Comparison of ENCODE assay signal across 10 cellular contexts in the genomic region with DNA sequence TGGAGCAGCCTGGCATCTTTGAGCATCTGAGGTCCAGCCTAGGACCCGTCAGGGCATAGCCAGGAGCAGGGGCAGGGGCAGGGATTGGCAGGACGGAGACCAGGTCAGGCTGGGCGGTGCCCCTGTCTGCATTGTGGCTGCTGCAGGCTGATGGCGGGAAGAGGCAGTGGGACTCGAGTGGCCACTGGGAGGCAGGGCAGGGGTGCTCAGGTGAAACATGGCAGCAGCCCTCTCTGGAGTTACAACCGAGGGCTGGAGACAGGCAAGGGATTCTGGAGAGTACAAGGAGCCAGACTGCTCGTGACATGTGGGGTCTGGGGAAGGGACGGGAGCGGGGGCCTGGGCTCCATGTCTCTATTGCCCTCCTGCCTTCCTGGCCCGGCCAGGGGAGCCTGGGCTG.
DNase-seq lines count a peak whose midpoint lies in the region; ATAC-seq, FAIRE-seq and TF ChIP-seq lines count a peak whose summit lies in the region.
"Had no signal": no experiment of that assay in that cellular context is flagged by ENCODE, and none has a peak within 500 bp of the region (broad histone marks: within the 10 kb centered on the region; RNA-seq: fewer than 3 reads in every experiment).

No MANE protein-coding gene starts in this region.

- H2BK12ac ChIP-seq in H1 (ENCODE audit: low read depth, low read length): no peak overlapping the region

- H3K36me3 ChIP-seq in H1 (ENCODE audit: control insufficient read depth in 2 of 4, insufficient read depth in 4 of 4, low read length in 3 of 4) (no peaks in the 10 kb centered on the region), psoas muscle (ENCODE audit: insufficient read depth in 1 of 2, low read depth in 1 of 2) (no peaks in the 10 kb centered on the region)
- H3K36me3 ChIP-seq in effector memory CD4-positive, alpha-beta T cell (ENCODE audit: control insufficient read depth, insufficient read depth, low read length): no peaks in the 10 kb centered on the region

- H3K4me3 Mint-ChIP-seq in activated CD4-positive, alpha-beta T cell treated with anti-CD3 and anti-CD28 coated beads, Interleukin-2, amount 10 ng/mL, durations not matched to agents 24 days and 14 days: no peak overlapping the region

- no peaks in the 10 kb centered on the region for H3K79me2 ChIP-seq in H1 (ENCODE audit: control insufficient read depth in 1 of 2, insufficient read depth in 2 of 2, low read length in 2 of 2)

- TF ChIP-seq POLR2A in H1 (IDR thresholded peaks at IDR 0.05; ENCODE audit: control extremely low read depth in 1 of 2, low read depth in 2 of 2, low read length in 2 of 2): no peak

- H3K4ac ChIP-seq in H1 (replicated peaks; ENCODE audit: insufficient read length, low read depth, low read length): no peak overlapping the region

- WGBS in H1 (ENCODE audit: extremely low coverage in 1 of 2, insufficient coverage in 1 of 2, insufficient read length in 1 of 2, insufficient replicate concordance in 2 of 2, low coverage in 1 of 2, low lambda C conversion rate in 2 of 2, missing lambda C conversion rate in 1 of 2), 2 experiments: 65% methylated on average over 10 of the region's 10 CpGs; no CpG with 5 or more reads in 1 of the 2 experiments
- 59 to 60% (median 60%) methylated on average over 8 to 10 of the region's 10 CpGs for WGBS in psoas muscle, 3 donors

- no peak overlapping the region for H4K91ac ChIP-seq in H1 (replicated peaks; ENCODE audit: insufficient read length, low read length)

- no peaks in the 10 kb centered on the region for H3K27me3 ChIP-seq in H1 (replicated peaks in 1 of 4; ENCODE audit: control insufficient read depth in 3 of 4, extremely low read depth in 1 of 4, insufficient read depth in 3 of 4, low read length in 3 of 4)
- H3K27me3 ChIP-seq in psoas muscle (ENCODE audit: insufficient read depth in 3 of 3, low read length in 2 of 3): peaks cover 0 to 52% (median 24%) of the 10 kb centered on the region in 3 donors
- no peaks in the 10 kb centered on the region for H3K27me3 ChIP-seq in effector memory CD4-positive, alpha-beta T cell (replicated peaks; ENCODE audit: control insufficient read depth, insufficient read depth, low read length, poor library complexity, severe bottlenecking)

- peaks cover 7% of the 10 kb centered on the region for H3K9me3 Mint-ChIP-seq in activated CD4-positive, alpha-beta T cell treated with anti-CD3 and anti-CD28 coated beads, Interleukin-2, amount 10 ng/mL, durations not matched to agents 24 days and 14 days

- intact Hi-C loops in activated CD4-positive, alpha-beta T cell treated with anti-CD3 and anti-CD28 coated beads, Interleukin-2, amount 10 ng/mL, durations not matched to agents 24 days and 14 days (cut with micrococcal nuclease): loop anchor here (10.0 kb wide), 1 partner anchor 167 kb away; no protein-coding TSS in a partner anchor
- intact Hi-C loops in psoas muscle (cut with DNase I): no loop called here

- H3K4me1 Mint-ChIP-seq in activated CD4-positive, alpha-beta T cell treated with anti-CD3 and anti-CD28 coated beads, Interleukin-2, amount 10 ng/mL, durations not matched to agents 24 days and 14 days: peaks cover 28% of the 10 kb centered on the region

- FAIRE-seq in H1 (lab: Jason Lieb, UNC): no peak
- FAIRE-seq: astrocyte had no signal

- no peak overlapping the region for H4K8ac ChIP-seq in H1 (ENCODE audit: extremely low read depth, insufficient read depth, low read length)

- H3K4me3 ChIP-seq in H1 (ENCODE audit: extremely low read depth in 1 of 4, insufficient read depth in 2 of 4, low read depth in 3 of 4, low read length in 4 of 4): no peak overlapping the region
- no peak overlapping the region for H3K4me3 ChIP-seq in psoas muscle
- no peak overlapping the region for H3K4me3 ChIP-seq in effector memory CD4-positive, alpha-beta T cell (ENCODE audit: insufficient read depth, low read depth, low read length, poor library complexity, severe bottlenecking)

- H3K9ac ChIP-seq in H1 (replicated peaks in 1 of 4; ENCODE audit: extremely low read depth in 1 of 4, low read depth in 3 of 4, low read length in 3 of 4): no peak overlapping the region

- ATAC-seq in psoas muscle: peak in 3 of 4 donors; percentile 47 to 54 (median 50)

- no peak overlapping the region for H2AFZ ChIP-seq in H1 (ENCODE audit: low read length)

- POLR2A ChIA-PET in H1 (lab: Charles Lee; ENCODE audit: partially characterized antibody): no interaction called here

- CTCF ChIA-PET in H1 (lab: Charles Lee; ENCODE audit: partially characterized antibody): interaction anchor here (0.6 to 3.7 kb wide), 16 partner anchors 9 to 1025 kb away, joined by 3 to 20 read pairs (median 4); no protein-coding TSS in a partner anchor

- H3K79me1 ChIP-seq in H1 (ENCODE audit: low read depth, low read length): no peaks in the 10 kb centered on the region

- no peak overlapping the region for H3K27ac ChIP-seq in H1 (ENCODE audit: low read depth, low read length)
- H3K27ac ChIP-seq in psoas muscle: no peak overlapping the region
- H3K27ac ChIP-seq in effector memory CD4-positive, alpha-beta T cell (ENCODE audit: insufficient read depth, low read length, poor library complexity, severe bottlenecking): no peak overlapping the region

- H3K4me1 ChIP-seq in H1 (replicated peaks in 1 of 4; ENCODE audit: control insufficient read depth in 3 of 4, insufficient read depth in 4 of 4, low read length in 3 of 4): peaks cover 0 to 3% (median 0%) of the 10 kb centered on the region in 4 experiments; a peak in 2 of 7 replicates
- H3K4me1 ChIP-seq in psoas muscle: no peaks in the 10 kb centered on the region
- H3K4me1 ChIP-seq in effector memory CD4-positive, alpha-beta T cell (ENCODE audit: control insufficient read depth, insufficient read depth, low read length, poor library complexity, severe bottlenecking): peaks cover 22% of the 10 kb centered on the region

- H3K9me3 ChIP-seq in H1 (ENCODE audit: insufficient read depth in 2 of 2, low read depth in 1 of 2, low read length in 1 of 2): peaks cover 0 to 6% of the 10 kb centered on the region in 2 experiments; a peak in 2 of 4 replicates
- H3K9me3 ChIP-seq in psoas muscle: peaks cover 4% of the 10 kb centered on the region
- H3K9me3 ChIP-seq in effector memory CD4-positive, alpha-beta T cell (ENCODE audit: control insufficient read depth, low read length): peaks cover 7% of the 10 kb centered on the region

- no peak overlapping the region for H3K4me2 ChIP-seq in H1 (ENCODE audit: insufficient read depth in 1 of 2, low read depth in 2 of 2, low read length in 2 of 2)

- H3K27ac Mint-ChIP-seq in activated CD4-positive, alpha-beta T cell treated with anti-CD3 and anti-CD28 coated beads, Interleukin-2, amount 10 ng/mL, durations not matched to agents 24 days and 14 days: peak overlapping the region; percentile 45

- no peak overlapping the region for H3K23ac ChIP-seq in H1 (ENCODE audit: insufficient read length)

- H3K36me3 Mint-ChIP-seq in activated CD4-positive, alpha-beta T cell treated with anti-CD3 and anti-CD28 coated beads, Interleukin-2, amount 10 ng/mL, durations not matched to agents 24 days and 14 days (ENCODE audit: low read depth): peaks cover 4% of the 10 kb centered on the region

- peaks cover 2% of the 10 kb centered on the region for H3K27me3 Mint-ChIP-seq in activated CD4-positive, alpha-beta T cell treated with anti-CD3 and anti-CD28 coated beads, Interleukin-2, amount 10 ng/mL, durations not matched to agents 24 days and 14 days

- no peak overlapping the region for H2AK5ac ChIP-seq in H1 (ENCODE audit: low read depth, low read length)

- no peak overlapping the region for H3K14ac ChIP-seq in H1 (ENCODE audit: insufficient read length)

- no peak overlapping the region for H2BK120ac ChIP-seq in H1 (replicated peaks; ENCODE audit: low read depth, low read length)

- no peak for DNase-seq in activated CD4-positive, alpha-beta T cell treated with anti-CD3 and anti-CD28 coated beads, Interleukin-2, amount 10 ng/mL, durations not matched to agents 24 days and 14 days
- DNase-seq in activated CD4-positive, alpha-beta T cell treated with anti-CD3 and anti-CD28 coated beads, Interleukin-2, amount 50 U/mL, for 4 hours: no peak
- DNase-seq in NCI-H524 treated with DMSO at 0.1 percent for 48 hours (lab: John Stamatoyannopoulos, UW): peak; percentile 18
- DNase-seq in H1 (ENCODE audit: low read depth in 1 of 2, low spot score in 2 of 2): peak in 1 of 2 experiments; percentile 66
- DNase-seq in psoas muscle: peak in 1 of 2 donors; percentile 52
- no peak for DNase-seq in NCI-H226
- DNase-seq in NCI-H1048 (lab: John Stamatoyannopoulos, UW): no peak
- no peak for DNase-seq in effector memory CD4-positive, alpha-beta T cell
- DNase-seq: NCI-H187 treated with DMSO at 0.1 percent for 48 hours had no signal

- H2BK20ac ChIP-seq in H1 (ENCODE audit: low read length): no peak overlapping the region

- no peak overlapping the region; the same call in 1 of the 2 replicates for H2BK15ac ChIP-seq in H1 (ENCODE audit: low read length)

- no peak overlapping the region for H2BK5ac ChIP-seq in H1 (ENCODE audit: low read depth, low read length)

- TF ChIP-seq EP300 in H1 (IDR thresholded peaks at IDR 0.05; ENCODE audit: borderline replicate concordance in 1 of 2, low read depth in 2 of 2, low read length in 2 of 2): no peak

- H3K23me2 ChIP-seq in H1 (ENCODE audit: low read depth, low read length): no peaks in the 10 kb centered on the region

- H4K20me1 ChIP-seq in H1 (replicated peaks in 1 of 2; ENCODE audit: control insufficient read depth in 1 of 2, insufficient read depth in 2 of 2, low read length in 2 of 2): no peaks in the 10 kb centered on the region

- H3K18ac ChIP-seq in H1 (ENCODE audit: extremely low read depth, low read length): peak overlapping the region; percentile 48; the same call in 1 of the 2 replicates

- TF ChIP-seq RAD21 in H1 (IDR thresholded peaks at IDR 0.05 in 1 of 2, conservative IDR thresholded peaks at IDR 0.05 in 1 of 2; ENCODE audit: low read depth in 2 of 2, low read length in 2 of 2): peak; percentile 60 to 66

- H4K5ac ChIP-seq in H1 (ENCODE audit: insufficient read length, low read depth, low read length): no peak overlapping the region

- H3K56ac ChIP-seq in H1 (replicated peaks; ENCODE audit: insufficient read length, low read depth, low read length): no peak overlapping the region

- TF ChIP-seq CTCF in H1 (IDR thresholded peaks at IDR 0.05; ENCODE audit: control extremely low read depth in 1 of 3, insufficient read depth in 1 of 3, low read depth in 1 of 3, low read length in 3 of 3): peak in 2 of 3 experiments; percentile 59 to 68; a peak in 3 of 4 replicates
- TF ChIP-seq CTCF in psoas muscle (IDR thresholded peaks at IDR 0.05): peak; percentile 14

TF ChIP-seq in H1, 55 proteins besides CTCF, POLR2A, EP300 and RAD21 (continues in another document):
- TF ChIP-seq SIRT6 (IDR thresholded peaks at IDR 0.05; ENCODE audit: low read length): no peak
- TF ChIP-seq, protein P1, sequence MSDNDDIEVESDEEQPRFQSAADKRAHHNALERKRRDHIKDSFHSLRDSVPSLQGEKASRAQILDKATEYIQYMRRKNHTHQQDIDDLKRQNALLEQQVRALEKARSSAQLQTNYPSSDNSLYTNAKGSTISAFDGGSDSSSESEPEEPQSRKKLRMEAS (IDR thresholded peaks at IDR 0.05): 0 out of 2 replicates have a peak, but pooled peaks have one; percentile 38
- TF ChIP-seq POU5F1 (IDR thresholded peaks at IDR 0.05; ENCODE audit: low read depth, low read length): no peak
